In genomic region chr17:68679882-68680281, GRCh38 we compare ENCODE assay signal across 20 cellular contexts.
DNase-seq lines count a peak whose midpoint lies in the region; ATAC-seq, FAIRE-seq and TF ChIP-seq lines count a peak whose summit lies in the region.
"Had no signal": no experiment of that assay in that cellular context is flagged by ENCODE, and none has a peak within 500 bp of the region (broad histone marks: within the 10 kb centered on the region; RNA-seq: fewer than 3 reads in every experiment).

No MANE protein-coding gene starts in this region.

- TF ChIP-seq CTCF in HepG2 (CRISPR knock-in tag; IDR thresholded peaks at IDR 0.05) (no peak), right lobe of liver (IDR thresholded peaks at IDR 0.05) (no peak), H1 (IDR thresholded peaks at IDR 0.05; ENCODE audit: control extremely low read depth in 1 of 3, insufficient read depth in 1 of 3, low read depth in 1 of 3, low read length in 3 of 3) (no peak)

- H2BK120ac ChIP-seq in H1 (replicated peaks; ENCODE audit: low read depth, low read length), result no peak overlapping the region

- no peak overlapping the region for H3K14ac ChIP-seq in H1 (ENCODE audit: insufficient read length)

- H3K4me1 ChIP-seq in HepG2 (ENCODE audit: insufficient read depth, low read length) (no peaks in the 10 kb centered on the region), right lobe of liver (peaks cover 0 to 4% (median 0%) of the 10 kb centered on the region in 4 donors), H1 (replicated peaks in 1 of 4; ENCODE audit: control insufficient read depth in 3 of 4, insufficient read depth in 4 of 4, low read length in 3 of 4) (no peaks in the 10 kb centered on the region)
- H3K4me1 ChIP-seq: A549, Caco-2 had no signal

- no peak for FAIRE-seq in HepG2 (lab: Jason Lieb, UNC)
- FAIRE-seq in H1 (lab: Jason Lieb, UNC), result no peak
- FAIRE-seq in urothelium cell line (lab: Jason Lieb, UNC), result peak; percentile 94
- FAIRE-seq: D721Med, G401.6, GM12891 had no signal

- H3K27ac ChIP-seq in HepG2 (ENCODE audit: extremely low read length, insufficient read depth, low read length), result no peak overlapping the region
- no peak overlapping the region for H3K27ac ChIP-seq in right lobe of liver
- no peak overlapping the region for H3K27ac ChIP-seq in H1 (ENCODE audit: low read depth, low read length)
- H3K27ac ChIP-seq: 22Rv1; A549; BLaER1 treated with 17β-estradiol and CSF1 and Interleukin-3, amounts not matched to agents 10 nM and 100 nM; C4-2B had no signal

- H4K20me1 ChIP-seq in HepG2 (ENCODE audit: insufficient read depth, low read length) (no peaks in the 10 kb centered on the region), H1 (replicated peaks in 1 of 2; ENCODE audit: control insufficient read depth in 1 of 2, insufficient read depth in 2 of 2, low read length in 2 of 2) (no peaks in the 10 kb centered on the region)
- H4K20me1 ChIP-seq: BLaER1 treated with 17β-estradiol and CSF1 and Interleukin-3, amounts not matched to agents 10 nM and 100 nM had no signal

- H3K27me3 ChIP-seq in HepG2 (ENCODE audit: control insufficient read depth in 1 of 2, insufficient read depth in 2 of 2, low read length in 2 of 2) (peaks cover 0 to 28% of the 10 kb centered on the region in 2 experiments; a peak in 3 of 5 replicates), right lobe of liver (no peaks in the 10 kb centered on the region), H1 (replicated peaks in 1 of 4; ENCODE audit: control insufficient read depth in 3 of 4, extremely low read depth in 1 of 4, insufficient read depth in 3 of 4, low read length in 3 of 4) (no peaks in the 10 kb centered on the region)
- H3K27me3 ChIP-seq: BLaER1 treated with 17β-estradiol and CSF1 and Interleukin-3, amounts not matched to agents 10 nM and 100 nM had no signal

- POLR2A ChIA-PET in HepG2 (lab: Yijun Ruan, JAX) (no interaction called here), H1 (lab: Charles Lee; ENCODE audit: partially characterized antibody) (no interaction called here)

- H3K4me3 ChIP-seq in HepG2 (replicated peaks in 1 of 3; ENCODE audit: insufficient read depth in 1 of 3, low read depth in 2 of 3, low read length in 3 of 3), result no peak overlapping the region
- no peak overlapping the region for H3K4me3 ChIP-seq in right lobe of liver
- H3K4me3 ChIP-seq in H1 (ENCODE audit: extremely low read depth in 1 of 4, insufficient read depth in 2 of 4, low read depth in 3 of 4, low read length in 4 of 4), result no peak overlapping the region
- H3K4me3 ChIP-seq: A549; BLaER1 treated with 17β-estradiol and CSF1 and Interleukin-3, amounts not matched to agents 10 nM and 100 nM had no signal

- no peak overlapping the region for H2BK12ac ChIP-seq in H1 (ENCODE audit: low read depth, low read length)

- 38% methylated on average over 1 of the region's 1 CpG for WGBS in HepG2 (ENCODE audit: low lambda C conversion rate)
- 56% methylated on average over 1 of the region's 1 CpG for WGBS in right lobe of liver (ENCODE audit: insufficient coverage, low coverage, low lambda C conversion rate, missing lambda C conversion rate)
- 67% methylated on average over 1 of the region's 1 CpG; no CpG with 5 or more reads in 1 of the 2 experiments for WGBS in H1 (ENCODE audit: extremely low coverage in 1 of 2, insufficient coverage in 1 of 2, insufficient read length in 1 of 2, insufficient replicate concordance in 2 of 2, low coverage in 1 of 2, low lambda C conversion rate in 2 of 2, missing lambda C conversion rate in 1 of 2), 2 experiments

- no peaks in the 10 kb centered on the region for H3K9me3 ChIP-seq in HepG2 (ENCODE audit: low read length)
- no peaks in the 10 kb centered on the region for H3K9me3 ChIP-seq in right lobe of liver
- H3K9me3 ChIP-seq in H1 (ENCODE audit: insufficient read depth in 2 of 2, low read depth in 1 of 2, low read length in 1 of 2), result peaks cover 0 to 2% of the 10 kb centered on the region in 2 experiments; a peak in 1 of 4 replicates
- H3K9me3 ChIP-seq: A549, Caco-2 had no signal

- H3K23ac ChIP-seq in H1 (ENCODE audit: insufficient read length), result no peak overlapping the region

- TF ChIP-seq RAD21 in HepG2 (CRISPR knock-in tag; IDR thresholded peaks at IDR 0.05), result no peak
- no peak for TF ChIP-seq RAD21 in H1 (IDR thresholded peaks at IDR 0.05 in 1 of 2, conservative IDR thresholded peaks at IDR 0.05 in 1 of 2; ENCODE audit: low read depth in 2 of 2, low read length in 2 of 2)

- no peaks in the 10 kb centered on the region for H3K79me1 ChIP-seq in H1 (ENCODE audit: low read depth, low read length)

- TF ChIP-seq POLR2A in HepG2 (IDR thresholded peaks at IDR 0.05; ENCODE audit: insufficient read depth in 1 of 2, low read depth in 2 of 2, low read length in 2 of 2), result no peak
- no peak for TF ChIP-seq POLR2A in right lobe of liver (IDR thresholded peaks at IDR 0.05)
- no peak for TF ChIP-seq POLR2A in H1 (IDR thresholded peaks at IDR 0.05; ENCODE audit: control extremely low read depth in 1 of 2, low read depth in 2 of 2, low read length in 2 of 2)

- no peak for TF ChIP-seq EP300 in HepG2 (IDR thresholded peaks at IDR 0.05; ENCODE audit: low read depth in 2 of 2, low read length in 2 of 2)
- no peak for TF ChIP-seq EP300 in HepG2 (CRISPR knock-in tag; IDR thresholded peaks at IDR 0.05; ENCODE audit: borderline replicate concordance)
- no peak for TF ChIP-seq EP300 in H1 (IDR thresholded peaks at IDR 0.05; ENCODE audit: borderline replicate concordance in 1 of 2, low read depth in 2 of 2, low read length in 2 of 2)

- ATAC-seq in HepG2 (no peak), right lobe of liver (no peak), GM19035 (IDR thresholded peaks at IDR 0.05; ENCODE audit: unreplicated experiment) (no peak)
- ATAC-seq: A549; CD8-positive, alpha-beta T cell had no signal

- intact Hi-C loops in HepG2 (cut with micrococcal nuclease; ENCODE audit: unreplicated experiment) (loop anchor here (5.0 kb wide), 1 partner anchor 37 kb away; no protein-coding TSS in a partner anchor), right lobe of liver (cut with DNase I) (loop anchor here in 1 of 2 donors (10.0 kb wide), 1 partner anchor 65 kb away; no protein-coding TSS in a partner anchor)

- no peak overlapping the region for H3K9ac ChIP-seq in HepG2 (ENCODE audit: insufficient read depth, low read depth, low read length)
- no peak overlapping the region; a peak in 1 of 7 replicates for H3K9ac ChIP-seq in H1 (replicated peaks in 1 of 4; ENCODE audit: extremely low read depth in 1 of 4, low read depth in 3 of 4, low read length in 3 of 4)
- H3K9ac ChIP-seq: BLaER1 treated with 17β-estradiol and CSF1 and Interleukin-3, amounts not matched to agents 10 nM and 100 nM had no signal

- H2BK15ac ChIP-seq in H1 (ENCODE audit: low read length), result no peak overlapping the region

- H3K23me2 ChIP-seq in H1 (ENCODE audit: low read depth, low read length), result peaks cover 4% of the 10 kb centered on the region; the same call in 1 of the 2 replicates

- BruUV-seq in HepG2 (replicated peaks; lab: Mats Ljungman, UMichigan), result no TSS peak

- H4K91ac ChIP-seq in H1 (replicated peaks; ENCODE audit: insufficient read length, low read length), result no peak overlapping the region

- H2AK5ac ChIP-seq in H1 (ENCODE audit: low read depth, low read length), result peak overlapping the region; percentile 57; the same call in 1 of the 2 replicates

- H3K36me3 ChIP-seq in HepG2 (replicated peaks in 1 of 2; ENCODE audit: control insufficient read depth in 1 of 2, insufficient read depth in 2 of 2, low read length in 2 of 2) (no peaks in the 10 kb centered on the region), right lobe of liver (no peaks in the 10 kb centered on the region), H1 (ENCODE audit: control insufficient read depth in 2 of 4, insufficient read depth in 4 of 4, low read length in 3 of 4) (no peaks in the 10 kb centered on the region)
- H3K36me3 ChIP-seq: BLaER1 treated with 17β-estradiol and CSF1 and Interleukin-3, amounts not matched to agents 10 nM and 100 nM had no signal

- no peak overlapping the region for H2BK20ac ChIP-seq in H1 (ENCODE audit: low read length)

- no peak overlapping the region for H2AFZ ChIP-seq in HepG2 (ENCODE audit: low read length)
- H2AFZ ChIP-seq in H1 (ENCODE audit: low read length), result no peak overlapping the region

- no peak overlapping the region for H3K4ac ChIP-seq in H1 (replicated peaks; ENCODE audit: insufficient read length, low read depth, low read length)

- CTCF ChIA-PET in HepG2 (lab: Yijun Ruan, JAX; ENCODE audit: low intra/inter-chr PET ratio, low total read pairs) (no interaction called here), H1 (lab: Charles Lee; ENCODE audit: partially characterized antibody) (interaction anchor here (0.8 to 1.5 kb wide), 2 partner anchors 9 to 104 kb away, joined by 3 read pairs; no protein-coding TSS in a partner anchor)

- H3K56ac ChIP-seq in H1 (replicated peaks; ENCODE audit: insufficient read length, low read depth, low read length), result no peak overlapping the region

- H4K5ac ChIP-seq in H1 (ENCODE audit: insufficient read length, low read depth, low read length), result no peak overlapping the region

- no peaks in the 10 kb centered on the region for H3K79me2 ChIP-seq in HepG2 (ENCODE audit: insufficient read depth, low read length)
- H3K79me2 ChIP-seq in H1 (ENCODE audit: control insufficient read depth in 1 of 2, insufficient read depth in 2 of 2, low read length in 2 of 2), result no peaks in the 10 kb centered on the region

- no peak overlapping the region for H3K4me2 ChIP-seq in HepG2 (ENCODE audit: low read depth, low read length)
- H3K4me2 ChIP-seq in H1 (ENCODE audit: insufficient read depth in 1 of 2, low read depth in 2 of 2, low read length in 2 of 2), result no peak overlapping the region
- H3K4me2 ChIP-seq: A549 had no signal

- in situ Hi-C loops in HepG2 (cut with HindIII; ENCODE audit: extremely low pct_ligation_motif_present, low pct_unique_long_range_greater_than_20kb), result no loop called here

- no peak overlapping the region for H3K18ac ChIP-seq in H1 (ENCODE audit: extremely low read depth, low read length)

- no peak for DNase-seq in HepG2 (ENCODE audit: low spot score)
- no peak for DNase-seq in right lobe of liver
- no peak for DNase-seq in H1 (ENCODE audit: low read depth in 1 of 2, low spot score in 2 of 2)
- no peak for DNase-seq in urothelium cell line (ENCODE audit: low spot score)
- DNase-seq in middle frontal gyrus (ENCODE audit: extremely low spot score, low spot score), result no peak
- DNase-seq: AML-193; Caco-2; Calu3; CD4-positive, alpha-beta T cell; CD8-positive, alpha-beta T cell; DMS79 treated with DMSO at 0.1 percent for 48 hours; GF-D8 had no signal

- H2BK5ac ChIP-seq in H1 (ENCODE audit: low read depth, low read length), result no peak overlapping the region

- no peak overlapping the region for H4K8ac ChIP-seq in H1 (ENCODE audit: extremely low read depth, insufficient read depth, low read length)

TF ChIP-seq in H1, 55 proteins besides CTCF, POLR2A, EP300 and RAD21 (continues in another document):
- no peak for TF ChIP-seq KDM1A (IDR thresholded peaks at IDR 0.05; ENCODE audit: borderline replicate concordance, low read length)
- no peak for TF ChIP-seq MAFK (IDR thresholded peaks at IDR 0.05; ENCODE audit: low read depth, low read length)
- no peak for TF ChIP-seq HDAC6 (IDR thresholded peaks at IDR 0.05; ENCODE audit: low read depth, low read length)
- TF ChIP-seq RNF2 (IDR thresholded peaks at IDR 0.05; ENCODE audit: borderline replicate concordance, low read depth, low read length, missing control alignments, poor library complexity, severe bottlenecking), result no peak
